9 cellular contexts compared by ENCODE assay signal in genomic region chrX:131778269-131779218, GRCh38.
A peak's percentile ranks its signal among the peaks of the same experiment; 100 is the strongest.
DNase-seq lines count a peak whose midpoint lies in the region; ATAC-seq, FAIRE-seq and TF ChIP-seq lines count a peak whose summit lies in the region.
"Had no signal": no experiment of that assay in that cellular context is flagged by ENCODE, and none has a peak within 500 bp of the region (broad histone marks: within the 10 kb centered on the region; RNA-seq: fewer than 3 reads in every experiment).

No MANE protein-coding gene starts in this region.

- peak; percentile 92 for DNase-seq in RPMI8226
- no peak for DNase-seq in keratinocyte (ENCODE audit: low read depth, low spot score)
- DNase-seq in SIG-M5 (lab: John Stamatoyannopoulos, UW), result no peak
- no peak for DNase-seq in activated CD4-positive, alpha-beta T cell treated with anti-CD3 and anti-CD28 coated beads, Interleukin-2, amount 50 U/mL, for 4 hours
- no peak for DNase-seq in glutamatergic neuron
- no peak for DNase-seq in NCI-H526 (lab: John Stamatoyannopoulos, UW)
- DNase-seq: SHP77 treated with DMSO at 0.1 percent for 48 hours had no signal

- TF ChIP-seq CTCF in keratinocyte (optimal IDR thresholded peaks at IDR 0.05 in 1 of 3, IDR thresholded peaks at IDR 0.05 in 1 of 3, conservative IDR thresholded peaks at IDR 0.05 in 1 of 3; ENCODE audit: extremely low read depth in 1 of 3, insufficient read depth in 2 of 3, low read length in 3 of 3) (peak; percentile 26 to 53 (median 35)), glutamatergic neuron (IDR thresholded peaks at IDR 0.05; ENCODE audit: partially characterized antibody, unreplicated experiment) (no peak)

- peaks cover 3% of the 10 kb centered on the region for H3K4me1 ChIP-seq in keratinocyte (ENCODE audit: control insufficient read depth, extremely low read depth, insufficient read depth, low read length)

- FAIRE-seq in A204.1 (lab: Jason Lieb, UNC) (peak; percentile 81), keratinocyte (lab: Jason Lieb, UNC) (no peak)

- H3K27ac Mint-ChIP-seq in glutamatergic neuron (ENCODE audit: unreplicated experiment), result no peak overlapping the region

- H3K36me3 Mint-ChIP-seq in glutamatergic neuron (ENCODE audit: unreplicated experiment), result no peaks in the 10 kb centered on the region

- H3K9me3 ChIP-seq in keratinocyte (ENCODE audit: control insufficient read depth, low read depth, low read length), result no peaks in the 10 kb centered on the region

- H3K27ac ChIP-seq in keratinocyte (ENCODE audit: control insufficient read depth, insufficient read depth, low read length), result peak overlapping the region; percentile 42

- peak overlapping the region; percentile 60 for H3K9ac ChIP-seq in keratinocyte (ENCODE audit: control insufficient read depth, extremely low read depth, insufficient read depth, low read length)

- H3K79me2 ChIP-seq in keratinocyte (ENCODE audit: control insufficient read depth, insufficient read depth, low read length), result no peaks in the 10 kb centered on the region

- no peak overlapping the region for H3K4me3 Mint-ChIP-seq in glutamatergic neuron (ENCODE audit: unreplicated experiment)

- dilution Hi-C loops in keratinocyte (cut with MboI; ENCODE audit: extremely low pct_ligation_motif_present, low sequenced_read_pairs), result no loop called here

- no peaks in the 10 kb centered on the region for H4K20me1 ChIP-seq in keratinocyte (ENCODE audit: control insufficient read depth, extremely low read depth, insufficient read depth, low read length)

- H3K36me3 ChIP-seq in keratinocyte (ENCODE audit: control insufficient read depth in 2 of 2, extremely low read depth in 1 of 2, insufficient read depth in 2 of 2, low read length in 2 of 2), result no peaks in the 10 kb centered on the region

- no peaks in the 10 kb centered on the region for H3K27me3 Mint-ChIP-seq in glutamatergic neuron (ENCODE audit: unreplicated experiment)

- no peaks in the 10 kb centered on the region for H3K9me1 ChIP-seq in keratinocyte (ENCODE audit: control insufficient read depth, extremely low read depth, insufficient read depth, low read length)

- peak; percentile 66 for ATAC-seq in GM19438 (IDR thresholded peaks at IDR 0.05; ENCODE audit: low read depth, unreplicated experiment)

- H3K4me1 Mint-ChIP-seq in glutamatergic neuron (ENCODE audit: low read depth, unreplicated experiment), result no peaks in the 10 kb centered on the region

- H3K9me3 Mint-ChIP-seq in glutamatergic neuron (ENCODE audit: unreplicated experiment), result no peaks in the 10 kb centered on the region

- peak overlapping the region; percentile 56 for H2AFZ ChIP-seq in keratinocyte (ENCODE audit: control insufficient read depth, low read length)

- peak overlapping the region; percentile 76 for H3K4me2 ChIP-seq in keratinocyte (ENCODE audit: control insufficient read depth, extremely low read depth, insufficient read depth, low read depth, low read length)

- H3K27me3 ChIP-seq in keratinocyte (ENCODE audit: control insufficient read depth, extremely low read depth, insufficient read depth, low read length), result no peaks in the 10 kb centered on the region

- peak overlapping the region; percentile 43 to 61 (median 53) for H3K4me3 ChIP-seq in keratinocyte (ENCODE audit: control insufficient read depth in 2 of 3, extremely low read depth in 1 of 3, insufficient read depth in 2 of 3, low read depth in 1 of 3, low read length in 3 of 3)
